In genomic region chr21:32900814-32901213, GRCh38 we compare ENCODE assay signal across 17 cellular contexts.
"Had no signal": no experiment of that assay in that cellular context is flagged by ENCODE, and none has a peak within 500 bp of the region (broad histone marks: within the 10 kb centered on the region; RNA-seq: fewer than 3 reads in every experiment).

No MANE protein-coding gene starts in this region.

- H3K4me1 Mint-ChIP-seq: mesothelial cell of epicardium had no signal

- H3K27ac Mint-ChIP-seq: mesothelial cell of epicardium had no signal

- H3K27me3 ChIP-seq: esophagus muscularis mucosa, gastroesophageal sphincter, hepatocyte, left lung had no signal

- H3K9me3 ChIP-seq: esophagus muscularis mucosa, gastroesophageal sphincter, heart left ventricle, left lung, lower lobe of right lung, mucosa of descending colon had no signal

- H3K4me3 Mint-ChIP-seq: mesothelial cell of epicardium had no signal

- H2AFZ ChIP-seq: hepatocyte had no signal

- ATAC-seq: foreskin keratinocyte, gastroesophageal sphincter, heart left ventricle, left cardiac atrium, left lung, left ventricle myocardium superior, lower lobe of right lung, mucosa of descending colon had no signal

- DNase-seq: dermis blood vessel endothelial cell; dorsolateral prefrontal cortex; effector CD4-positive, alpha-beta T cell; effector memory CD4-positive, alpha-beta T cell; foreskin keratinocyte; heart left ventricle; hypothalamus; left cardiac atrium; left lung; left ventricle myocardium superior; lower lobe of right lung; mucosa of descending colon had no signal

- H3K4me2 ChIP-seq: hepatocyte had no signal

- H3K4me1 ChIP-seq: esophagus muscularis mucosa, foreskin keratinocyte, gastroesophageal sphincter, heart left ventricle, left lung, lower lobe of right lung had no signal

- H3K4me3 ChIP-seq: coronary artery, dorsolateral prefrontal cortex, esophagus muscularis mucosa, gastroesophageal sphincter, heart left ventricle, hepatocyte, left lung, lower lobe of right lung, mucosa of descending colon had no signal

- H3K36me3 Mint-ChIP-seq: mesothelial cell of epicardium had no signal

- H3K79me2 ChIP-seq: hepatocyte had no signal

- H3K36me3 ChIP-seq: esophagus muscularis mucosa, gastroesophageal sphincter, heart left ventricle, left lung, lower lobe of right lung had no signal

- H3K27ac ChIP-seq: coronary artery, dorsolateral prefrontal cortex, esophagus muscularis mucosa, foreskin keratinocyte, gastroesophageal sphincter, heart left ventricle, hepatocyte, left lung, lower lobe of right lung had no signal
